1 cellular context compared by ENCODE assay signal in genomic region chr9:129484325-129485000, GRCh38.
TF ChIP-seq lines count a peak whose summit lies in the region.

No MANE protein-coding gene starts in this region.

TF ChIP-seq in A549, 52 proteins besides CTCF, POLR2A, EP300 and RAD21 (continued from another document):
- TF ChIP-seq REST (IDR thresholded peaks at IDR 0.05), result no peak
- TF ChIP-seq USF2 (IDR thresholded peaks at IDR 0.05), result no peak
- TF ChIP-seq ELK1 (IDR thresholded peaks at IDR 0.05; ENCODE audit: low read depth, low read length), result no peak
- TF ChIP-seq JUN (IDR thresholded peaks at IDR 0.05), result peak in 1 of 2 experiments; percentile 45; a peak in 2 of 5 replicates
- peak; percentile 16; the same call in 1 of the 2 replicates for TF ChIP-seq RARB (CRISPR knock-in tag; IDR thresholded peaks at IDR 0.05)
- TF ChIP-seq BHLHE40 (IDR thresholded peaks at IDR 0.05; ENCODE audit: low read depth, low read length), result no peak
- TF ChIP-seq FOSL2 (IDR thresholded peaks at IDR 0.05), result no peak
- TF ChIP-seq FOSL2 (CRISPR knock-in tag; IDR thresholded peaks at IDR 0.05), result no peak
- TF ChIP-seq ESRRA (IDR thresholded peaks at IDR 0.05; ENCODE audit: borderline replicate concordance, low read length), result no peak
- TF ChIP-seq MAFK (IDR thresholded peaks at IDR 0.05; ENCODE audit: partially characterized antibody), result no peak
- TF ChIP-seq HOXB5 (CRISPR knock-in tag; IDR thresholded peaks at IDR 0.05), result no peak; the same call in 1 of the 2 replicates
- TF ChIP-seq PBX3 (IDR thresholded peaks at IDR 0.05), result no peak
- TF ChIP-seq EHF (CRISPR knock-in tag; IDR thresholded peaks at IDR 0.05), result no peak
- TF ChIP-seq RCOR1 (IDR thresholded peaks at IDR 0.05; ENCODE audit: low read depth, low read length), result no peak
- TF ChIP-seq ZNF302 (CRISPR knock-in tag; IDR thresholded peaks at IDR 0.05), result no peak
TF ChIP-seq in A549: peak in this region for 7.
